In genomic region chrX:131854586-131854985, GRCh38 we compare ENCODE assay signal across 8 cellular contexts.
A peak's percentile ranks its signal among the peaks of the same experiment; 100 is the strongest.
DNase-seq lines count a peak whose midpoint lies in the region; ATAC-seq and TF ChIP-seq lines count a peak whose summit lies in the region.
"Had no signal": no experiment of that assay in that cellular context is flagged by ENCODE, and none has a peak within 500 bp of the region (broad histone marks: within the 10 kb centered on the region; RNA-seq: fewer than 3 reads in every experiment).

No MANE protein-coding gene starts in this region.

- no peak overlapping the region for H2AFZ ChIP-seq in osteoblast (ENCODE audit: low read length)

- H3K4me2 ChIP-seq in osteoblast (ENCODE audit: insufficient read depth, low read length) = no peak overlapping the region

- intact Hi-C loops in vagina (cut with DNase I) = no loop called here

- H3K27ac ChIP-seq in osteoblast (ENCODE audit: low read depth, low read length) (no peak overlapping the region), vagina (no peak overlapping the region)

- H3K36me3 ChIP-seq in osteoblast (ENCODE audit: insufficient read depth, low read length) (no peaks in the 10 kb centered on the region), BE2C (no peaks in the 10 kb centered on the region), vagina (no peaks in the 10 kb centered on the region)

- TF ChIP-seq POLR2A in vagina (IDR thresholded peaks at IDR 0.05) = no peak

- DNase-seq in GM13977 (ENCODE audit: low spot score) (no peak), NCI-H1694 treated with DMSO at 0.1 percent for 48 hours (lab: John Stamatoyannopoulos, UW) (peak; percentile 62), choroid plexus epithelial cell (ENCODE audit: low read depth) (peak; percentile 4), osteoblast (ENCODE audit: insufficient read length, low spot score, missing footprints) (no peak), BE2C (no peak), vagina (ENCODE audit: extremely low spot score in 2 of 2) (no peak)
- DNase-seq: NCI-H146 had no signal

- no peaks in the 10 kb centered on the region for H4K20me1 ChIP-seq in osteoblast (ENCODE audit: insufficient read depth, low read length)

- H3K4me3 ChIP-seq in choroid plexus epithelial cell (ENCODE audit: low read depth, low read length) = no peak overlapping the region
- no peak overlapping the region for H3K4me3 ChIP-seq in osteoblast (ENCODE audit: insufficient read depth, low read length)
- no peak overlapping the region for H3K4me3 ChIP-seq in BE2C (ENCODE audit: low read depth, low read length)
- H3K4me3 ChIP-seq in vagina = no peak overlapping the region

- no peaks in the 10 kb centered on the region for H3K4me1 ChIP-seq in osteoblast (ENCODE audit: insufficient read depth, low read length)
- H3K4me1 ChIP-seq in BE2C = no peaks in the 10 kb centered on the region
- no peaks in the 10 kb centered on the region for H3K4me1 ChIP-seq in vagina

- TF ChIP-seq CTCF in GM13977 (IDR thresholded peaks at IDR 0.05; ENCODE audit: extremely low read depth, insufficient read depth, missing control alignments) = peak; percentile 44
- TF ChIP-seq CTCF in choroid plexus epithelial cell (conservative IDR thresholded peaks at IDR 0.05; ENCODE audit: low read depth, low read length) = no peak
- TF ChIP-seq CTCF in osteoblast (IDR thresholded peaks at IDR 0.05; ENCODE audit: extremely low read depth, low read depth, low read length) = peak; percentile 33
- TF ChIP-seq CTCF in BE2C (IDR thresholded peaks at IDR 0.05; ENCODE audit: low read depth, low read length) = no peak
- TF ChIP-seq CTCF in vagina (IDR thresholded peaks at IDR 0.05) = no peak

- H3K27me3 ChIP-seq in osteoblast (ENCODE audit: insufficient read depth, low read length) = peaks cover 27% of the 10 kb centered on the region
- H3K27me3 ChIP-seq in BE2C = no peaks in the 10 kb centered on the region
- H3K27me3 ChIP-seq in vagina = no peaks in the 10 kb centered on the region

- in situ Hi-C loops in GM13977 (cut with MboI; ENCODE audit: low pct_unique_long_range_greater_than_20kb, low sequenced_read_pairs, unreplicated experiment) = no loop called here

- no peaks in the 10 kb centered on the region for H3K79me2 ChIP-seq in osteoblast (ENCODE audit: insufficient read depth, low read length)

- H3K9me3 ChIP-seq in osteoblast (ENCODE audit: low read depth, low read length) = no peaks in the 10 kb centered on the region
- H3K9me3 ChIP-seq in BE2C = no peaks in the 10 kb centered on the region
- no peaks in the 10 kb centered on the region for H3K9me3 ChIP-seq in vagina

- no peak for ATAC-seq in HG02798 (IDR thresholded peaks at IDR 0.05; ENCODE audit: poor library complexity, unreplicated experiment)

Comparison
In these comparisons a context has a peak if more than half of its experiments do, and no peak if none do; other contexts are left out.
1. DNase-seq: peak in NCI-H1694 treated with DMSO at 0.1 percent for 48 hours (single experiment) and choroid plexus epithelial cell (single experiment); none in GM13977 (single experiment), osteoblast (single experiment), BE2C (single experiment) and vagina (0 of 2).
2. CTCF ChIP-seq: peak in GM13977 (single experiment) and osteoblast (single experiment); none in choroid plexus epithelial cell (single experiment), BE2C (single experiment) and vagina (0 of 3).